8 cellular contexts compared by ENCODE assay signal in the genomic region with DNA sequence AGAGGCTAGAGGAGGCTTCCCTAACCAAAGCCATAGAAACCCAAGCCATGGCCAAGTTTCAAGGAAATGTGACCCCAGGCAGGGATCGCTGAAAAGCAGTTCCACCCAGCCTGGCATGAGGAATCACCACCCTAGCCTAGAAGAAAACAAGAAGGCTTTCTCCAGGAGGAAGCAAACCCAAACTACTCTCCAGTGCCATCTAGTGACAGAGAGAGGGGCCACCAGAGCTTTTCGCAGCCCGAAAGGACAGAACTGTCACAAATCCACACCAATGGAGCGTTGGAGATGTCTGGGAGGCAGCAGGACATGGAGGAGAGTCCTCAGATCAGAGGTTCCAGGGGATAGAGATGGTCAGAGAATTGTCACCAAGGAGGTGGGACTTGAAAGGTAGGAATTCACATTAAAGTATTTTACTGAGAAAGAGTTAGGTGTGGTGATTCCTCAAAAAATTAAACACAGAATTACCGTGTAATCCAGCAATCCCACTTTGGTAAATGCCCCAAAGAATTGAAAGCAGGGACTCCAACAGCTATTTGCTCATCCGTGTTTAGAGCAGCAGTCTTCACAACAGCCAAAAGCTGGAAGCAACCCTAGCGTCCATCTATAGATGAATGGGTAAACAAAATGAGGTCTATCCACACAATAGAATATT.
A peak's percentile ranks its signal among the peaks of the same experiment; 100 is the strongest.
DNase-seq lines count a peak whose midpoint lies in the region; ATAC-seq and TF ChIP-seq lines count a peak whose summit lies in the region.

No MANE protein-coding gene starts in this region.

- peaks cover 0 to 11% (median 0%) of the 10 kb centered on the region in 11 donors for H3K9me3 ChIP-seq in heart right ventricle

- no peaks in the 10 kb centered on the region for H3K4me1 ChIP-seq in heart right ventricle

- no peaks in the 10 kb centered on the region for H3K36me3 ChIP-seq in heart right ventricle

- TF ChIP-seq CTCF in heart right ventricle (IDR thresholded peaks at IDR 0.05) = peak; percentile 48 to 85 (median 73)

- H3K27me3 ChIP-seq in heart right ventricle = peaks cover 0 to 86% (median 75%) of the 10 kb centered on the region in 7 donors

- no peak overlapping the region for H3K4me3 ChIP-seq in Jurkat, Clone E6-1 (ENCODE audit: low read length)
- H3K4me3 ChIP-seq in heart right ventricle = no peak overlapping the region

- peak in 6 of 8 donors; percentile 38 to 68 (median 56) for ATAC-seq in heart right ventricle
- no peak for ATAC-seq in GM21360 (IDR thresholded peaks at IDR 0.05; ENCODE audit: unreplicated experiment)
- ATAC-seq in HG03175 (IDR thresholded peaks at IDR 0.05; ENCODE audit: unreplicated experiment) = no peak

- WGBS in heart right ventricle, 2 donors = 25 to 27% methylated on average over 7 of the region's 7 CpGs

- H3K27ac ChIP-seq in heart right ventricle = no peak overlapping the region

- intact Hi-C loops in heart right ventricle (cut with DNase I) = loop anchor here (1.0 to 10.0 kb wide), 6 partner anchors 122 to 276 kb away; no protein-coding TSS in a partner anchor

- DNase-seq in DMS53 (lab: John Stamatoyannopoulos, UW) (peak; percentile 72), RPMI8226 (peak; percentile 67), heart right ventricle (peak in 1 of 2 donors; percentile 40), renal cortical epithelial cell (ENCODE audit: low read depth) (peak; percentile 56)
- peak; percentile 45 for DNase-seq in Jurkat, Clone E6-1 (ENCODE audit: low read depth, low spot score)
- peak; percentile 42 for DNase-seq in activated naive CD4-positive, alpha-beta T cell treated with anti-CD3 and anti-CD28 coated beads, Interleukin-2, amount 50 U/mL, for 16 hours

Comparison
In these comparisons a context has a peak if more than half of its experiments do, and no peak if none do; other contexts are left out.
1. ATAC-seq: peak in heart right ventricle (6 of 8); none in GM21360 (single experiment) and HG03175 (single experiment).